In the genomic region with DNA sequence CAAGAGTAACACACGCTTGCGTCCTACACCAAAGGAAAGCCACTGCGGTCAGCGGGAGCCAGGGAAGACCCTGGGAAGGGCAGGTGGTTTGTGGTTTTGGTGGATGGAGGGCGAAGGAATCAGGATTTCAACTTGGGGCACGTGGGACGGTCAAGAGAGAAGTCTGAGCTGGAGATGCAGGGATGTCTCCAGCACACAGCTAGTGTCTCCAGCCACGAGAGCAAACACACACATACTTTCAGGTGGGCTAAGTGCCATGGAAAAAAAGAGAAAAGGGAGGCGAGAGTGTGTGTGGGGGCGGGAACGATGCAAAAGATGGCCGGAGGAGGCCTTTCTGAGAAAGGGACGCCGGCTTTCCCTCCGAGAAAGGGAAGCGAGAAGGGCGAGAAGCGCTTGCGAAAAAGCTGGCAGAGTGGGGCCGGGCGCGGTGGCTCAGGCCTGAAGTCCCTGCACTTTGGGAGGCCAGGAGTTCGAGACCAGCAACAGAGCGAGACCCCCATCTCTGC, we compare ENCODE assay signal across 8 cellular contexts. TPM values are rescaled to one million over a fixed set of nuclear protein-coding genes. Genes with fewer than 3 reads are reported as not detected.
DNase-seq lines count a peak whose midpoint lies in the region; ATAC-seq and TF ChIP-seq lines count a peak whose summit lies in the region.

No MANE protein-coding gene starts in this region.

- H3K9me3 ChIP-seq in esophagus muscularis mucosa (no peaks in the 10 kb centered on the region), transverse colon (no peaks in the 10 kb centered on the region)

- DNase-seq in Ammon's horn (ENCODE audit: low spot score) (peak; percentile 11), KBM-7 (peak; percentile 58), esophagus muscularis mucosa (ENCODE audit: extremely low spot score) (peak; percentile 91), transverse colon (peak; percentile 43)
- DNase-seq in activated CD8-positive, alpha-beta memory T cell treated with anti-CD3 and anti-CD28 coated beads, Interleukin-2, amount 50 U/mL, for 4 hours: peak; percentile 34
- DNase-seq in natural killer cell treated with Interleukin-12 subunit alpha and Interleukin-12 subunit beta and Interleukin-15 and Interleukin-18, amount 100 ng/mL, for 72 hours (ENCODE audit: low spot score): peak; percentile 67

- WGBS in esophagus muscularis mucosa: 22% methylated on average over 24 of the region's 24 CpGs
- WGBS in transverse colon (ENCODE audit: low coverage in 1 of 2), 2 donors: 19% methylated on average over 24 of the region's 24 CpGs; no CpG with 5 or more reads in 1 of the 2 donors

- H3K4me3 Mint-ChIP-seq in natural killer cell treated with Interleukin-12 subunit alpha and Interleukin-12 subunit beta and Interleukin-15 and Interleukin-18, amount 100 ng/mL, for 72 hours: peak overlapping the region; percentile 96

- H3K27me3 Mint-ChIP-seq in natural killer cell treated with Interleukin-12 subunit alpha and Interleukin-12 subunit beta and Interleukin-15 and Interleukin-18, amount 100 ng/mL, for 72 hours: peaks cover 4 to 5% of the 10 kb centered on the region in 2 donors

- in situ Hi-C loops in KBM-7 (cut with MboI; ENCODE audit: low pct_unique_long_range_greater_than_20kb, low sequenced_read_pairs): no loop called here
- in situ Hi-C loops in transverse colon (cut with MboI; ENCODE audit: low pct_ligation_motif_present in 1 of 4, low pct_unique_long_range_greater_than_20kb in 1 of 4, low sequenced_read_pairs in 3 of 4): no loop called here

- peaks cover 16% of the 10 kb centered on the region for H3K36me3 Mint-ChIP-seq in natural killer cell treated with Interleukin-12 subunit alpha and Interleukin-12 subunit beta and Interleukin-15 and Interleukin-18, amount 100 ng/mL, for 72 hours

- H3K4me1 ChIP-seq in esophagus muscularis mucosa (peaks cover 24 to 47% (median 37%) of the 10 kb centered on the region in 4 donors), transverse colon (peaks cover 15 to 34% (median 26%) of the 10 kb centered on the region in 4 donors)

- TF ChIP-seq POLR2A in esophagus muscularis mucosa (IDR thresholded peaks at IDR 0.05; ENCODE audit: low read depth) (no peak), transverse colon (IDR thresholded peaks at IDR 0.05) (no peak), GM18505 (IDR thresholded peaks at IDR 0.05; ENCODE audit: borderline replicate concordance, extremely low read depth, insufficient read depth, insufficient read length) (no peak)

- ATAC-seq in natural killer cell treated with Interleukin-12 subunit alpha and Interleukin-12 subunit beta and Interleukin-15 and Interleukin-18, amount 100 ng/mL, for 72 hours: no peak
- no peak for ATAC-seq in GM18505 (IDR thresholded peaks at IDR 0.05; ENCODE audit: unreplicated experiment)
- no peak for ATAC-seq in GM21576 (IDR thresholded peaks at IDR 0.05; ENCODE audit: unreplicated experiment)

- H3K27ac Mint-ChIP-seq in natural killer cell treated with Interleukin-12 subunit alpha and Interleukin-12 subunit beta and Interleukin-15 and Interleukin-18, amount 100 ng/mL, for 72 hours: peak overlapping the region; percentile 89 to 95

- peaks cover 29 to 35% of the 10 kb centered on the region in 2 donors for H3K4me1 Mint-ChIP-seq in natural killer cell treated with Interleukin-12 subunit alpha and Interleukin-12 subunit beta and Interleukin-15 and Interleukin-18, amount 100 ng/mL, for 72 hours (ENCODE audit: low read depth in 2 of 2)

- TF ChIP-seq EP300 in esophagus muscularis mucosa (IDR thresholded peaks at IDR 0.05): no peak
- TF ChIP-seq EP300 in transverse colon (IDR thresholded peaks at IDR 0.05; ENCODE audit: low read depth): no peak

- H3K4me3 ChIP-seq in esophagus muscularis mucosa (peak overlapping the region; percentile 78 to 96 (median 92)), transverse colon (peak overlapping the region; percentile 21 to 92 (median 62))

- H3K36me3 ChIP-seq in esophagus muscularis mucosa (peaks cover 0 to 12% (median 10%) of the 10 kb centered on the region in 4 donors), transverse colon (peaks cover 0 to 9% (median 3%) of the 10 kb centered on the region in 4 donors)

- intact Hi-C loops in esophagus muscularis mucosa (cut with DNase I): loop anchor here (5.0 kb wide), 1 partner anchor 224 kb away; a partner anchor contains a TSS
- intact Hi-C loops in transverse colon (cut with DNase I; ENCODE audit: low total_unique reads): no loop called here

- peak overlapping the region; percentile 96 to 100 (median 99) for H3K27ac ChIP-seq in esophagus muscularis mucosa (replicated peaks in 1 of 4)
- peak overlapping the region; percentile 97 to 100 (median 99) for H3K27ac ChIP-seq in transverse colon

- H3K9me3 Mint-ChIP-seq in natural killer cell treated with Interleukin-12 subunit alpha and Interleukin-12 subunit beta and Interleukin-15 and Interleukin-18, amount 100 ng/mL, for 72 hours: no peaks in the 10 kb centered on the region

- no peak for TF ChIP-seq CTCF in esophagus muscularis mucosa (IDR thresholded peaks at IDR 0.05)
- no peak for TF ChIP-seq CTCF in transverse colon (IDR thresholded peaks at IDR 0.05)

- H3K27me3 ChIP-seq in esophagus muscularis mucosa (no peaks in the 10 kb centered on the region), transverse colon (no peaks in the 10 kb centered on the region)

RNA-seq across cellular contexts. Expression of a gene that starts 1.4 kb away (rescaled TPM):
- total RNA-seq in esophagus muscularis mucosa (10 to 100 TPM; 61.6 to 87.6 (median 63.6) TPM), transverse colon (100 to 1,000 TPM in 3 of 4 donors, 10 to 100 TPM in 1; 71.1 to 209 (median 141) TPM)
- total RNA-seq in natural killer cell treated with Interleukin-12 subunit alpha and Interleukin-12 subunit beta and Interleukin-15 and Interleukin-18, amount 100 ng/mL, for 72 hours: 100 to 1,000 TPM; 177 to 254 TPM

Comparison
In these comparisons a context has a peak if more than half of its experiments do, and no peak if none do; other contexts are left out.
1. DNase-seq: peak in every context shown above with its lines; median percentile 91 in esophagus muscularis mucosa; 67 in natural killer cell treated with Interleukin-12 subunit alpha and Interleukin-12 subunit beta and Interleukin-15 and Interleukin-18, amount 100 ng/mL, for 72 hours; 58 in KBM-7; 43 in transverse colon; 34 in activated CD8-positive, alpha-beta memory T cell treated with anti-CD3 and anti-CD28 coated beads, Interleukin-2, amount 50 U/mL, for 4 hours; 11 in Ammon's horn.